Comparison of ENCODE assay signal across 9 cellular contexts in the genomic region with DNA sequence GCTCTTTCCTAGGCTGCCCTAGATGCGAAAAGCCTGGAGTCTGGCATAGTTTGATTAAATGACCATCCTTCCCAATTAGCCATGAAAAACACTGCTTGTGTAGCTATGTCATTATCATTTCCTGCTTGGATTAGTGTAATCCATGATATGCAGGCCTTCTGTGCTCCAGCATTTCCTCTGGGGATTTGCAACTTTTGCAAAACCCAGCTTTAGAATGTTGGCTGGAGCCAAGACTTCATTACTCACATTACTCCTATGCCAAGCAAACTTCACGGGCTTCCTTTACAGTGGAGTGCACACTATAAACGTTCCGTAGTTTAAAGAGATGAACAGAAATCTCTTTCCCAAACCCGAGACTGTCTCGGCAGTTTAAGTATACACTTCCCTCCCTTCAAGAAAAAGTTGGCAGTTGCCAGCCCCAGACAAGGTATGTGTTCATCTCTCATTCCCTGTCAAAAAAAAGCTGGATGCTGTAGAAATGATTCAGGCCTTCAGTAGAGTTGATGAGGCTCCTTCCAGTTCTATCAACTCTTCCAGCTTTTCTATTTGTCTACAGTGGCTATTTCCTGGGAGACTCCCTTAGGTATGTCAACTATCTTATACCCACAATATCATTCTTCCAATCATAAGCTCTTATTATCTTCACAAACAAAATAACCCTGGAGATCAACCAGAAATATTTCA.
DNase-seq lines count a peak whose midpoint lies in the region; ATAC-seq and TF ChIP-seq lines count a peak whose summit lies in the region.
"Had no signal": no experiment of that assay in that cellular context is flagged by ENCODE, and none has a peak within 500 bp of the region (broad histone marks: within the 10 kb centered on the region; RNA-seq: fewer than 3 reads in every experiment).

No MANE protein-coding gene starts in this region.

- TF ChIP-seq RAD21 in SK-N-SH (IDR thresholded peaks at IDR 0.05; ENCODE audit: low read length), result no peak

- no peak for TF ChIP-seq CTCF in SK-N-SH (IDR thresholded peaks at IDR 0.05)
- no peak for TF ChIP-seq CTCF in fibroblast of pulmonary artery (IDR thresholded peaks at IDR 0.05; ENCODE audit: low read length, missing control alignments)
- TF ChIP-seq CTCF in GM10248 (IDR thresholded peaks at IDR 0.05; ENCODE audit: control extremely low read depth, extremely low read depth, low read depth, missing control alignments), result no peak

- 35% methylated on average over 6 of the region's 6 CpGs for WGBS in SK-N-SH (ENCODE audit: low lambda C conversion rate)

- CTCF ChIA-PET in SK-N-SH (lab: Yijun Ruan, JAX), result interaction anchor here (1.2 to 1.9 kb wide), 2 partner anchors 17 to 35 kb away, joined by 3 to 5 read pairs; no protein-coding TSS in a partner anchor
- CTCF ChIA-PET in GM10248 (lab: Yijun Ruan, JAX), result interaction anchor here (0.8 to 2.1 kb wide), 12 partner anchors 9 to 236 kb away, joined by 3 to 8 read pairs (median 3); no protein-coding TSS in a partner anchor

- peaks cover 85% of the 10 kb centered on the region for H3K79me2 ChIP-seq in SK-N-SH (ENCODE audit: insufficient read depth)

- H3K4me2 ChIP-seq in SK-N-SH, result peak overlapping the region; percentile 53; the same call in 1 of the 2 replicates

- H3K9me2 ChIP-seq in SK-N-SH, result no peaks in the 10 kb centered on the region

- POLR2A ChIA-PET in SK-N-SH (lab: Yijun Ruan, JAX) (no interaction called here), GM10248 (lab: Yijun Ruan, JAX) (no interaction called here)

- peak overlapping the region; percentile 42; the same call in 1 of the 2 replicates for H3K9ac ChIP-seq in SK-N-SH

- peaks cover 40% of the 10 kb centered on the region for H3F3A ChIP-seq in SK-N-SH (replicated peaks; ENCODE audit: insufficient read depth)

- no peak for ATAC-seq in GM21529 (IDR thresholded peaks at IDR 0.05; ENCODE audit: unreplicated experiment)

- no peaks in the 10 kb centered on the region for H3K9me3 ChIP-seq in SK-N-SH

- peak overlapping the region; percentile 44 to 93; a peak in 3 of 4 replicates for H3K27ac ChIP-seq in SK-N-SH (ENCODE audit: low read depth in 2 of 2, low read length in 1 of 2)

- TF ChIP-seq EP300 in SK-N-SH (IDR thresholded peaks at IDR 0.05; ENCODE audit: borderline replicate concordance in 1 of 2, low read depth in 1 of 2, low read length in 1 of 2), result peak in 1 of 2 experiments; percentile 47; a peak in 1 of 4 replicates

- no peak overlapping the region for H2AFZ ChIP-seq in SK-N-SH (ENCODE audit: low read depth)

- H3K4me3 ChIP-seq in SK-N-SH (ENCODE audit: low read depth in 2 of 2, low read length in 1 of 2) (no peak overlapping the region), fibroblast of pulmonary artery (replicated peaks; ENCODE audit: low read depth, low read length) (peak overlapping the region; percentile 20)

- no peaks in the 10 kb centered on the region for H3K36me3 ChIP-seq in SK-N-SH (replicated peaks in 1 of 2; ENCODE audit: control insufficient read depth in 1 of 2, insufficient read depth in 2 of 2, low read length in 1 of 2)

- no peaks in the 10 kb centered on the region for H3K27me3 ChIP-seq in SK-N-SH (ENCODE audit: insufficient read depth)

- H4K20me1 ChIP-seq in SK-N-SH (ENCODE audit: insufficient read depth), result no peaks in the 10 kb centered on the region

- peaks cover 5 to 66% of the 10 kb centered on the region in 2 experiments; a peak in 3 of 4 replicates for H3K4me1 ChIP-seq in SK-N-SH (ENCODE audit: control insufficient read depth in 1 of 2, insufficient read depth in 2 of 2, low read depth in 1 of 2, low read length in 1 of 2)

- DNase-seq in EH (ENCODE audit: low read depth), result peak; percentile 94
- no peak for DNase-seq in SK-N-SH
- peak; percentile 98 for DNase-seq in fibroblast of pulmonary artery (ENCODE audit: low read depth)
- DNase-seq in pulmonary artery endothelial cell (ENCODE audit: low read depth, low spot score), result peak; percentile 90
- no peak for DNase-seq in GM10248 (ENCODE audit: extremely low spot score)
- DNase-seq in central memory CD4-positive, alpha-beta T cell, result no peak
- DNase-seq in NCI-H2227 (lab: John Stamatoyannopoulos, UW; ENCODE audit: unreplicated experiment), result no peak
- DNase-seq: head of caudate nucleus had no signal

TF ChIP-seq in SK-N-SH, 30 proteins besides CTCF, POLR2A, EP300 and RAD21 (continues in another document):
- TF ChIP-seq GATA2 (CRISPR knock-in tag; IDR thresholded peaks at IDR 0.05) (no peak), RCOR1 (IDR thresholded peaks at IDR 0.05; ENCODE audit: low read length) (no peak), SMC3 (IDR thresholded peaks at IDR 0.05; ENCODE audit: low read depth, low read length) (no peak), MXI1 (IDR thresholded peaks at IDR 0.05; ENCODE audit: low read depth, low read length) (no peak), JUND (IDR thresholded peaks at IDR 0.05) (no peak; the same call in none of the 2 replicates), SIN3A (IDR thresholded peaks at IDR 0.05; ENCODE audit: borderline replicate concordance, low read depth, low read length) (no peak), CHD2 (IDR thresholded peaks at IDR 0.05; ENCODE audit: low read length, partially characterized antibody) (no peak), NRF1 (IDR thresholded peaks at IDR 0.05; ENCODE audit: low read depth, low read length) (no peak), GABPA (IDR thresholded peaks at IDR 0.05; ENCODE audit: low read depth) (0 out of 2 replicates have a peak, but pooled peaks have one; percentile 17), ELF1 (IDR thresholded peaks at IDR 0.05) (no peak), FOSL2 (IDR thresholded peaks at IDR 0.05; ENCODE audit: borderline replicate concordance, low read depth) (peak; percentile 17; the same call in 1 of the 2 replicates), RXRA (IDR thresholded peaks at IDR 0.05; ENCODE audit: borderline replicate concordance, low read depth) (peak; percentile 39), YY1 (IDR thresholded peaks at IDR 0.05; ENCODE audit: low read depth) (no peak), TCF12 (IDR thresholded peaks at IDR 0.05) (peak; percentile 60), POLR2AphosphoS5 (IDR thresholded peaks at IDR 0.05; ENCODE audit: low read depth, low read length) (no peak), FOXJ3 (CRISPR knock-in tag; IDR thresholded peaks at IDR 0.05) (no peak), NFIC (IDR thresholded peaks at IDR 0.05; ENCODE audit: borderline replicate concordance) (peak; percentile 84)
- TF ChIP-seq, protein P1, sequence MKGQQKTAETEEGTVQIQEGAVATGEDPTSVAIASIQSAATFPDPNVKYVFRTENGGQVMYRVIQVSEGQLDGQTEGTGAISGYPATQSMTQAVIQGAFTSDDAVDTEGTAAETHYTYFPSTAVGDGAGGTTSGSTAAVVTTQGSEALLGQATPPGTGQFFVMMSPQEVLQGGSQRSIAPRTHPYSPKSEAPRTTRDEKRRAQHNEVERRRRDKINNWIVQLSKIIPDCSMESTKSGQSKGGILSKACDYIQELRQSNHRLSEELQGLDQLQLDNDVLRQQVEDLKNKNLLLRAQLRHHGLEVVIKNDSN (IDR thresholded peaks at IDR 0.05; ENCODE audit: borderline replicate concordance, low read depth), result no peak
- TF ChIP-seq, protein P2, sequence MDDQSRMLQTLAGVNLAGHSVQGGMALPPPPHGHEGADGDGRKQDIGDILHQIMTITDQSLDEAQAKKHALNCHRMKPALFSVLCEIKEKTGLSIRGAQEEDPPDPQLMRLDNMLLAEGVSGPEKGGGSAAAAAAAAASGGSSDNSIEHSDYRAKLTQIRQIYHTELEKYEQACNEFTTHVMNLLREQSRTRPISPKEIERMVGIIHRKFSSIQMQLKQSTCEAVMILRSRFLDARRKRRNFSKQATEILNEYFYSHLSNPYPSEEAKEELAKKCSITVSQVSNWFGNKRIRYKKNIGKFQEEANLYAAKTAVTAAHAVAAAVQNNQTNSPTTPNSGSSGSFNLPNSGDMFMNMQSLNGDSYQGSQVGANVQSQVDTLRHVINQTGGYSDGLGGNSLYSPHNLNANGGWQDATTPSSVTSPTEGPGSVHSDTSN (IDR thresholded peaks at IDR 0.05), result no peak; the same call in none of the 2 replicates
- TF ChIP-seq, protein P3, sequence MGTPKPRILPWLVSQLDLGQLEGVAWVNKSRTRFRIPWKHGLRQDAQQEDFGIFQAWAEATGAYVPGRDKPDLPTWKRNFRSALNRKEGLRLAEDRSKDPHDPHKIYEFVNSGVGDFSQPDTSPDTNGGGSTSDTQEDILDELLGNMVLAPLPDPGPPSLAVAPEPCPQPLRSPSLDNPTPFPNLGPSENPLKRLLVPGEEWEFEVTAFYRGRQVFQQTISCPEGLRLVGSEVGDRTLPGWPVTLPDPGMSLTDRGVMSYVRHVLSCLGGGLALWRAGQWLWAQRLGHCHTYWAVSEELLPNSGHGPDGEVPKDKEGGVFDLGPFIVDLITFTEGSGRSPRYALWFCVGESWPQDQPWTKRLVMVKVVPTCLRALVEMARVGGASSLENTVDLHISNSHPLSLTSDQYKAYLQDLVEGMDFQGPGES (IDR thresholded peaks at IDR 0.05; ENCODE audit: low read depth, low read length), result no peak
- TF ChIP-seq, protein P4, sequence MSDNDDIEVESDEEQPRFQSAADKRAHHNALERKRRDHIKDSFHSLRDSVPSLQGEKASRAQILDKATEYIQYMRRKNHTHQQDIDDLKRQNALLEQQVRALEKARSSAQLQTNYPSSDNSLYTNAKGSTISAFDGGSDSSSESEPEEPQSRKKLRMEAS (IDR thresholded peaks at IDR 0.05; ENCODE audit: low read depth), result peak; percentile 37; the same call in 1 of the 2 replicates
- TF ChIP-seq, protein P5, sequence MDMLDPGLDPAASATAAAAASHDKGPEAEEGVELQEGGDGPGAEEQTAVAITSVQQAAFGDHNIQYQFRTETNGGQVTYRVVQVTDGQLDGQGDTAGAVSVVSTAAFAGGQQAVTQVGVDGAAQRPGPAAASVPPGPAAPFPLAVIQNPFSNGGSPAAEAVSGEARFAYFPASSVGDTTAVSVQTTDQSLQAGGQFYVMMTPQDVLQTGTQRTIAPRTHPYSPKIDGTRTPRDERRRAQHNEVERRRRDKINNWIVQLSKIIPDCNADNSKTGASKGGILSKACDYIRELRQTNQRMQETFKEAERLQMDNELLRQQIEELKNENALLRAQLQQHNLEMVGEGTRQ (IDR thresholded peaks at IDR 0.05; ENCODE audit: borderline replicate concordance, low read depth, low read length), result no peak

Comparison
In these comparisons a context has a peak if more than half of its experiments do, and no peak if none do; other contexts are left out.
1. DNase-seq: peak in EH (single experiment), fibroblast of pulmonary artery (single experiment) and pulmonary artery endothelial cell (single experiment); none in SK-N-SH (single experiment), GM10248 (single experiment), central memory CD4-positive, alpha-beta T cell (single experiment) and NCI-H2227 (single experiment).